In genomic region chr17:38441429-38442061, GRCh38 we compare ENCODE assay signal across 22 cellular contexts. TPM values are rescaled to one million over a fixed set of nuclear protein-coding genes. Genes with fewer than 3 reads are reported as not detected.
DNase-seq lines count a peak whose midpoint lies in the region; ATAC-seq, FAIRE-seq and TF ChIP-seq lines count a peak whose summit lies in the region.
"Had no signal": no experiment of that assay in that cellular context is flagged by ENCODE, and none has a peak within 500 bp of the region (broad histone marks: within the 10 kb centered on the region; RNA-seq: fewer than 3 reads in every experiment).

No MANE protein-coding gene starts in this region.

- H3K4me1 ChIP-seq in BLaER1 treated with 17β-estradiol and CSF1 and Interleukin-3, amounts not matched to agents 10 nM and 100 nM = peaks cover 51 to 74% (median 65%) of the 10 kb centered on the region in 10 experiments
- H3K4me1 ChIP-seq in K562 (replicated peaks in 1 of 2; ENCODE audit: control insufficient read depth in 2 of 2, insufficient read depth in 2 of 2, low read length in 2 of 2) (peaks cover 0 to 8% of the 10 kb centered on the region in 2 experiments; a peak in 2 of 5 replicates), sigmoid colon (peaks cover 0 to 62% (median 54%) of the 10 kb centered on the region in 4 donors), tibial nerve (peaks cover 0 to 65% (median 23%) of the 10 kb centered on the region in 4 donors)

- H3K9ac ChIP-seq in BLaER1 treated with 17β-estradiol and CSF1 and Interleukin-3, amounts not matched to agents 10 nM and 100 nM = peak overlapping the region in 2 of 11 experiments; percentile 23 to 32; a peak in 1 of 22 replicates
- H3K9ac ChIP-seq in K562 (ENCODE audit: insufficient read depth in 1 of 2, low read depth in 2 of 2, low read length in 2 of 2) = no peak overlapping the region

- BruUV-seq in K562 (replicated peaks; lab: Mats Ljungman, UMichigan) = no TSS peak

- FAIRE-seq in K562 (lab: Jason Lieb, UNC) = no peak

- no peaks in the 10 kb centered on the region for H3K27me3 ChIP-seq in BLaER1 treated with 17β-estradiol and CSF1 and Interleukin-3, amounts not matched to agents 10 nM and 100 nM
- H3K27me3 ChIP-seq in K562 (ENCODE audit: control insufficient read depth in 2 of 2, insufficient read depth in 2 of 2, low read length in 2 of 2) = peaks cover 2 to 20% of the 10 kb centered on the region in 2 experiments; a peak in 3 of 5 replicates
- H3K27me3 ChIP-seq in sigmoid colon = no peaks in the 10 kb centered on the region
- no peaks in the 10 kb centered on the region for H3K27me3 ChIP-seq in tibial nerve
- H3K27me3 ChIP-seq: upper lobe of left lung had no signal

- under 1% methylated on average over 9 of the region's 9 CpGs for WGBS in K562 (ENCODE audit: insufficient coverage, low coverage, missing lambda C conversion rate)
- 70 to 80% methylated on average over 9 of the region's 9 CpGs for WGBS in sigmoid colon, 2 donors
- WGBS in tibial nerve, 2 donors = 50 to 58% methylated on average over 9 of the region's 9 CpGs

- intact Hi-C loops in K562 (cut with micrococcal nuclease) = no loop called here
- intact Hi-C loops in left ventricle myocardium superior (cut with micrococcal nuclease) = no loop called here
- intact Hi-C loops in sigmoid colon (cut with DNase I) = no loop called here

- CTCF ChIA-PET in K562 (lab: Yijun Ruan, JAX; ENCODE audit: low intra/inter-chr PET ratio) = interaction anchor here (0.6 kb wide), 2 partner anchors 20 to 28 kb away, joined by 3 read pairs; no protein-coding TSS in a partner anchor

- TF ChIP-seq POLR2A in K562 (conservative IDR thresholded peaks at IDR 0.05) (no peak), sigmoid colon (IDR thresholded peaks at IDR 0.05) (no peak), tibial nerve (IDR thresholded peaks at IDR 0.05) (no peak)

- no peak for DNase-seq in K562 (ENCODE audit: extremely low read depth in 1 of 4, low spot score in 3 of 4)
- peak; percentile 72 for DNase-seq in left ventricle myocardium superior
- DNase-seq in sigmoid colon = no peak
- DNase-seq in activated gamma-delta T cell treated with Interleukin-2 at 50 U/mL for 16 hours = no peak
- no peak for DNase-seq in tibial nerve (ENCODE audit: low spot score in 2 of 2)
- no peak for DNase-seq in amniotic stem cell (lab: John Stamatoyannopoulos, UW)
- DNase-seq: activated CD4-positive, alpha-beta T cell treated with anti-CD3 and anti-CD28 coated beads, Interleukin-2, amount 10 ng/mL, durations not matched to agents 7 days and 5 days; activated naive CD8-positive, alpha-beta T cell treated with anti-CD3 and anti-CD28 coated beads, Interleukin-2, amount 10 ng/mL, durations not matched to agents 7 days and 5 days; hippocampal formation; mammary epithelial cell; MM.1S; naive B cell; NCI-H1694 treated with DMSO at 0.1 percent for 48 hours; NCI-H82; PC-3; upper lobe of left lung had no signal

- H3K4me2 ChIP-seq in BLaER1 treated with 17β-estradiol and CSF1 and Interleukin-3, amounts not matched to agents 10 nM and 100 nM = peak overlapping the region in 10 of 11 experiments; percentile 15 to 71 (median 44); a peak in 19 of 22 replicates
- H3K4me2 ChIP-seq in K562 (ENCODE audit: insufficient read depth, low read length) = no peak overlapping the region

- ATAC-seq in K562 = no peak
- ATAC-seq in left ventricle myocardium superior = peak; percentile 42
- no peak for ATAC-seq in HG02852 (IDR thresholded peaks at IDR 0.05; ENCODE audit: unreplicated experiment)
- ATAC-seq: activated T-helper 17 cell treated with anti-CD3 and anti-CD28 coated beads, Interleukin-2, amount 50 U/mL, for 72 hours; PC-3; sciatic nerve; stimulated activated memory B cell treated with anti-CD40 and anti-IgM and Interleukin-4, amounts not matched to agents 10 μg/mL and 1 μg/mL and 100 μg/mL, for 72 hours had no signal

- no peaks in the 10 kb centered on the region for H3K9me1 ChIP-seq in K562 (ENCODE audit: control insufficient read depth, insufficient read depth, low read length)

- TF ChIP-seq RAD21 in K562 (CRISPR knock-in tag; conservative IDR thresholded peaks at IDR 0.05 in 1 of 2, IDR thresholded peaks at IDR 0.05 in 1 of 2) = no peak

- POLR2A ChIA-PET in K562 (lab: Yijun Ruan, JAX) = no interaction called here

- peaks cover 8 to 59% (median 41%) of the 10 kb centered on the region in 11 experiments; a peak in 21 of 22 replicates for H3K36me3 ChIP-seq in BLaER1 treated with 17β-estradiol and CSF1 and Interleukin-3, amounts not matched to agents 10 nM and 100 nM
- H3K36me3 ChIP-seq in K562 (ENCODE audit: control insufficient read depth, insufficient read depth, low read length) (no peaks in the 10 kb centered on the region), sigmoid colon (no peaks in the 10 kb centered on the region), tibial nerve (no peaks in the 10 kb centered on the region)
- H3K36me3 ChIP-seq: upper lobe of left lung had no signal

- in situ Hi-C loops in K562 (cut with MboI) = loop anchor here (5.0 kb wide), 1 partner anchor 41 kb away; no protein-coding TSS in a partner anchor

- TF ChIP-seq EP300 in K562 (IDR thresholded peaks at IDR 0.05; ENCODE audit: low read length) (no peak), sigmoid colon (IDR thresholded peaks at IDR 0.05) (no peak), tibial nerve (IDR thresholded peaks at IDR 0.05) (no peak)

- no peak overlapping the region for H2AFZ ChIP-seq in K562 (ENCODE audit: low read depth, low read length)

- no peak overlapping the region for H3K4me3 ChIP-seq in BLaER1 treated with 17β-estradiol and CSF1 and Interleukin-3, amounts not matched to agents 10 nM and 100 nM
- no peak overlapping the region for H3K4me3 ChIP-seq in K562
- no peak overlapping the region for H3K4me3 ChIP-seq in sigmoid colon
- H3K4me3 ChIP-seq in tibial nerve = no peak overlapping the region
- H3K4me3 ChIP-seq: upper lobe of left lung had no signal

- no peak overlapping the region for H3K27ac ChIP-seq in BLaER1 treated with 17β-estradiol and CSF1 and Interleukin-3, amounts not matched to agents 10 nM and 100 nM
- H3K27ac ChIP-seq in K562 (ENCODE audit: extremely low read depth, low read depth, low read length) (no peak overlapping the region), sigmoid colon (peak overlapping the region; percentile 71 to 84 (median 76)), tibial nerve (peak overlapping the region in 2 of 4 donors; percentile 50 to 71)
- H3K27ac ChIP-seq: upper lobe of left lung had no signal

- TF ChIP-seq CTCF in K562 (IDR thresholded peaks at IDR 0.05 in 2 of 3, conservative IDR thresholded peaks at IDR 0.05 in 1 of 3; ENCODE audit: insufficient read depth in 2 of 3, low read depth in 1 of 3, low read length in 3 of 3) (no peak), sigmoid colon (IDR thresholded peaks at IDR 0.05) (no peak), tibial nerve (IDR thresholded peaks at IDR 0.05) (no peak)

- no peaks in the 10 kb centered on the region for H3K9me3 ChIP-seq in BLaER1 treated with 17β-estradiol and CSF1 and Interleukin-3, amounts not matched to agents 10 nM and 100 nM (replicated peaks in 1 of 11)
- H3K9me3 ChIP-seq in K562 (replicated peaks; ENCODE audit: control insufficient read depth, insufficient read depth, low read depth, low read length) (no peaks in the 10 kb centered on the region), sigmoid colon (no peaks in the 10 kb centered on the region), tibial nerve (no peaks in the 10 kb centered on the region)
- H3K9me3 ChIP-seq: upper lobe of left lung had no signal

- peaks cover 43 to 100% (median 92%) of the 10 kb centered on the region in 11 experiments; a peak in 21 of 22 replicates for H4K20me1 ChIP-seq in BLaER1 treated with 17β-estradiol and CSF1 and Interleukin-3, amounts not matched to agents 10 nM and 100 nM
- peaks cover 16% of the 10 kb centered on the region for H4K20me1 ChIP-seq in K562 (replicated peaks; ENCODE audit: control insufficient read depth, insufficient read depth, low read length)

- no peaks in the 10 kb centered on the region for H3K79me2 ChIP-seq in K562 (ENCODE audit: control insufficient read depth, insufficient read depth, low read length)

TF ChIP-seq in K562, 482 proteins besides CTCF, POLR2A, EP300 and RAD21:
- TF ChIP-seq GMEB1 (CRISPR knock-in tag; IDR thresholded peaks at IDR 0.05) = no peak
- 0 out of 2 replicates have a peak, but pooled peaks have one; percentile 21 for TF ChIP-seq ZNF263 (CRISPR knock-in tag; IDR thresholded peaks at IDR 0.05; ENCODE audit: borderline replicate concordance)

RNA-seq across cellular contexts. Expression of gene ARHGAP23, which starts 13.3 kb away (rescaled TPM):
- total RNA-seq in K562 (2011; cell fraction: chromatin; rRNA removed; ENCODE audit: low replicate concordance) = 5.4 and 10.3 TPM in 2 replicates
- 3.6 and 6.0 TPM in 2 replicates for total RNA-seq in K562 (2011; cell fraction: nucleolus; rRNA removed)
- 4.4 and 6.6 TPM in 2 replicates for total RNA-seq in K562 (2011; cell fraction: nucleoplasm; rRNA removed)
- total RNA-seq in K562 (2014; rRNA removed) (0.33 and 0.86 TPM in 2 replicates), K562 (2014; rRNA removed; fragmentation: Illumina TruSeq; extraction: Trizol) (0.06 and 0.25 TPM in 2 replicates), K562 (2015; rRNA removed; fragmentation: Illumina TruSeq; extraction: Trizol) (0.29 and 0.57 TPM in 2 replicates), K562 (2021) (1.4 and 2.7 TPM in 2 replicates), left ventricle myocardium superior (70.3 TPM), sigmoid colon (10 to 100 TPM; 11.2 to 42.1 (median 28.5) TPM), tibial nerve (10 to 100 TPM; 41.0 to 80.7 (median 65.7) TPM)
- polyA plus RNA-seq in K562 (2011; rRNA removed) (0.12 and 0.71 TPM in 2 replicates), K562 (2014; fragmentation: Illumina TruSeq; extraction: Trizol) (0.68 and 0.70 TPM in 2 replicates), K562 (2014; fragmentation: Nextera tagmentation; extraction: Ambion mirVana) (under 1 TPM; 0.01 to 0.03 TPM), K562 (2014; rRNA removed) (0.69 and 1.6 TPM in 2 replicates), sigmoid colon (1 to 10 TPM in 2 of 3 donors, under 1 TPM in 1; 0.69 to 9.8 (median 3.0) TPM)
- polyA plus RNA-seq in K562 (2011; cell fraction: cytosol; rRNA removed) = 0.10 and 1.00 TPM in 2 replicates
- polyA plus RNA-seq in K562 (2011; cell fraction: nucleus; rRNA removed) = 0.80 and 2.2 TPM in 2 replicates
- polyA plus RNA-seq in K562 (2012) = 0.52 and 0.68 TPM in 2 replicates
- 0.24 and 1.6 TPM in 2 replicates for polyA minus RNA-seq in K562 (2011; rRNA and poly(A)+ RNA removed)
- 0.18 and 1.4 TPM in 2 replicates for polyA minus RNA-seq in K562 (2011; cell fraction: cytosol; rRNA and poly(A)+ RNA removed)
- 1.7 and 3.0 TPM in 2 replicates for polyA minus RNA-seq in K562 (2011; cell fraction: nucleus; rRNA and poly(A)+ RNA removed)
- polyA plus RNA-seq: IgD-negative memory B cell had no signal

Comparison
In these comparisons a context has a peak if more than half of its experiments do, and no peak if none do; other contexts are left out.
1. H3K27ac ChIP-seq: peak in sigmoid colon (4 of 4); none in BLaER1 treated with 17β-estradiol and CSF1 and Interleukin-3, amounts not matched to agents 10 nM and 100 nM (0 of 11) and K562 (single experiment).